In genomic region chr1:221716713-221717490, GRCh38 we compare ENCODE assay signal across 1 cellular context.
TF ChIP-seq lines count a peak whose summit lies in the region.

No MANE protein-coding gene starts in this region.

TF ChIP-seq in K562, 482 proteins besides CTCF, POLR2A, EP300 and RAD21 (continued from another document and continues in another):
- TF ChIP-seq CTCFL (IDR thresholded peaks at IDR 0.05; ENCODE audit: borderline replicate concordance, insufficient read depth, low read depth, low read length, poor library complexity, severe bottlenecking) = no peak
- TF ChIP-seq CTBP1 (IDR thresholded peaks at IDR 0.05; ENCODE audit: borderline replicate concordance) = peak; percentile 44; the same call in 1 of the 2 replicates
- TF ChIP-seq ZNF12 (CRISPR knock-in tag; IDR thresholded peaks at IDR 0.05) = no peak
- TF ChIP-seq TAF15 (IDR thresholded peaks at IDR 0.05; ENCODE audit: low read depth, low read length) = no peak
- TF ChIP-seq NONO (IDR thresholded peaks at IDR 0.05; ENCODE audit: low read depth in 2 of 2, low read length in 1 of 2) = no peak
- peak; percentile 84 for TF ChIP-seq ARID1B (IDR thresholded peaks at IDR 0.05)
- TF ChIP-seq, protein P1, sequence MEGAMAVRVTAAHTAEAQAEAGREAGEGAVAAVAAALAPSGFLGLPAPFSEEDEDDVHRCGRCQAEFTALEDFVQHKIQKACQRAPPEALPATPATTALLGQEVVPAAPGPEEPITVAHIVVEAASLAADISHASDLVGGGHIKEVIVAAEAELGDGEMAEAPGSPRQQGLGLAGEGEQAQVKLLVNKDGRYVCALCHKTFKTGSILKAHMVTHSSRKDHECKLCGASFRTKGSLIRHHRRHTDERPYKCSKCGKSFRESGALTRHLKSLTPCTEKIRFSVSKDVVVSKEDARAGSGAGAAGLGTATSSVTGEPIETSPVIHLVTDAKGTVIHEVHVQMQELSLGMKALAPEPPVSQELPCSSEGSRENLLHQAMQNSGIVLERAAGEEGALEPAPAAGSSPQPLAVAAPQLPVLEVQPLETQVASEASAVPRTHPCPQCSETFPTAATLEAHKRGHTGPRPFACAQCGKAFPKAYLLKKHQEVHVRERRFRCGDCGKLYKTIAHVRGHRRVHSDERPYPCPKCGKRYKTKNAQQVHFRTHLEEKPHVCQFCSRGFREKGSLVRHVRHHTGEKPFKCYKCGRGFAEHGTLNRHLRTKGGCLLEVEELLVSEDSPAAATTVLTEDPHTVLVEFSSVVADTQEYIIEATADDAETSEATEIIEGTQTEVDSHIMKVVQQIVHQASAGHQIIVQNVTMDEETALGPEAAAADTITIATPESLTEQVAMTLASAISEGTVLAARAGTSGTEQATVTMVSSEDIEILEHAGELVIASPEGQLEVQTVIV (CRISPR knock-in tag; IDR thresholded peaks at IDR 0.05; ENCODE audit: borderline replicate concordance) = no peak
- no peak for TF ChIP-seq IFI16 (CRISPR knock-in tag; IDR thresholded peaks at IDR 0.05)
- TF ChIP-seq THAP7 (CRISPR knock-in tag; IDR thresholded peaks at IDR 0.05) = no peak
- no peak for TF ChIP-seq NR3C1 (CRISPR knock-in tag; IDR thresholded peaks at IDR 0.05)
- TF ChIP-seq, protein P2, sequence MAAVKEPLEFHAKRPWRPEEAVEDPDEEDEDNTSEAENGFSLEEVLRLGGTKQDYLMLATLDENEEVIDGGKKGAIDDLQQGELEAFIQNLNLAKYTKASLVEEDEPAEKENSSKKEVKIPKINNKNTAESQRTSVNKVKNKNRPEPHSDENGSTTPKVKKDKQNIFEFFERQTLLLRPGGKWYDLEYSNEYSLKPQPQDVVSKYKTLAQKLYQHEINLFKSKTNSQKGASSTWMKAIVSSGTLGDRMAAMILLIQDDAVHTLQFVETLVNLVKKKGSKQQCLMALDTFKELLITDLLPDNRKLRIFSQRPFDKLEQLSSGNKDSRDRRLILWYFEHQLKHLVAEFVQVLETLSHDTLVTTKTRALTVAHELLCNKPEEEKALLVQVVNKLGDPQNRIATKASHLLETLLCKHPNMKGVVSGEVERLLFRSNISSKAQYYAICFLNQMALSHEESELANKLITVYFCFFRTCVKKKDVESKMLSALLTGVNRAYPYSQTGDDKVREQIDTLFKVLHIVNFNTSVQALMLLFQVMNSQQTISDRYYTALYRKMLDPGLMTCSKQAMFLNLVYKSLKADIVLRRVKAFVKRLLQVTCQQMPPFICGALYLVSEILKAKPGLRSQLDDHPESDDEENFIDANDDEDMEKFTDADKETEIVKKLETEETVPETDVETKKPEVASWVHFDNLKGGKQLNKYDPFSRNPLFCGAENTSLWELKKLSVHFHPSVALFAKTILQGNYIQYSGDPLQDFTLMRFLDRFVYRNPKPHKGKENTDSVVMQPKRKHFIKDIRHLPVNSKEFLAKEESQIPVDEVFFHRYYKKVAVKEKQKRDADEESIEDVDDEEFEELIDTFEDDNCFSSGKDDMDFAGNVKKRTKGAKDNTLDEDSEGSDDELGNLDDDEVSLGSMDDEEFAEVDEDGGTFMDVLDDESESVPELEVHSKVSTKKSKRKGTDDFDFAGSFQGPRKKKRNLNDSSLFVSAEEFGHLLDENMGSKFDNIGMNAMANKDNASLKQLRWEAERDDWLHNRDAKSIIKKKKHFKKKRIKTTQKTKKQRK (IDR thresholded peaks at IDR 0.05; ENCODE audit: borderline replicate concordance, low read depth, low read length) = no peak
- no peak for TF ChIP-seq SRSF3 (IDR thresholded peaks at IDR 0.05; ENCODE audit: insufficient read depth, low read length)
- TF ChIP-seq SFPQ (IDR thresholded peaks at IDR 0.05; ENCODE audit: low read depth, low read length) = no peak
- TF ChIP-seq FOXO4 (CRISPR knock-in tag; IDR thresholded peaks at IDR 0.05) = no peak
- no peak for TF ChIP-seq ZNF347 (CRISPR knock-in tag; IDR thresholded peaks at IDR 0.05; ENCODE audit: low read depth)
- TF ChIP-seq CREB1 (IDR thresholded peaks at IDR 0.05) = no peak
- TF ChIP-seq CREB1 (CRISPR knock-in tag; IDR thresholded peaks at IDR 0.05) = peak; percentile 41; the same call in 1 of the 2 replicates
- TF ChIP-seq ZNF586 (CRISPR knock-in tag; conservative IDR thresholded peaks at IDR 0.05) = no peak
- no peak for TF ChIP-seq STAG1 (CRISPR knock-in tag; IDR thresholded peaks at IDR 0.05; ENCODE audit: borderline replicate concordance)
- TF ChIP-seq CREM (IDR thresholded peaks at IDR 0.05; ENCODE audit: low read depth) = 0 out of 2 replicates have a peak, but pooled peaks have one; percentile 59
- peak; percentile 56; the same call in 1 of the 2 replicates for TF ChIP-seq NCOA1 (IDR thresholded peaks at IDR 0.05; ENCODE audit: low read depth)
- no peak for TF ChIP-seq CREBBP (IDR thresholded peaks at IDR 0.05; ENCODE audit: low read depth, low read length)
- no peak for TF ChIP-seq AFF4 (CRISPR knock-in tag; IDR thresholded peaks at IDR 0.05)
- no peak for TF ChIP-seq ZNF512 (tag; IDR thresholded peaks at IDR 0.05)
- no peak for TF ChIP-seq PCBP2 (IDR thresholded peaks at IDR 0.05; ENCODE audit: low read depth, low read length, poor library complexity, severe bottlenecking)
- no peak for TF ChIP-seq ZNF778 (CRISPR knock-in tag; IDR thresholded peaks at IDR 0.05)
- TF ChIP-seq SMAD2 (IDR thresholded peaks at IDR 0.05; ENCODE audit: low read depth, low read length) = no peak
- 0 out of 2 replicates have a peak, but pooled peaks have one; percentile 25 for TF ChIP-seq E2F3 (CRISPR knock-in tag; IDR thresholded peaks at IDR 0.05)
- no peak for TF ChIP-seq ZC3H11A (IDR thresholded peaks at IDR 0.05; ENCODE audit: low read depth, low read length)
- TF ChIP-seq, protein P3, sequence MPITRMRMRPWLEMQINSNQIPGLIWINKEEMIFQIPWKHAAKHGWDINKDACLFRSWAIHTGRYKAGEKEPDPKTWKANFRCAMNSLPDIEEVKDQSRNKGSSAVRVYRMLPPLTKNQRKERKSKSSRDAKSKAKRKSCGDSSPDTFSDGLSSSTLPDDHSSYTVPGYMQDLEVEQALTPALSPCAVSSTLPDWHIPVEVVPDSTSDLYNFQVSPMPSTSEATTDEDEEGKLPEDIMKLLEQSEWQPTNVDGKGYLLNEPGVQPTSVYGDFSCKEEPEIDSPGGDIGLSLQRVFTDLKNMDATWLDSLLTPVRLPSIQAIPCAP (CRISPR knock-in tag; IDR thresholded peaks at IDR 0.05; ENCODE audit: borderline replicate concordance) = no peak
- TF ChIP-seq ELK3 (CRISPR knock-in tag; IDR thresholded peaks at IDR 0.05) = no peak
- no peak for TF ChIP-seq FOXK1 (CRISPR knock-in tag; IDR thresholded peaks at IDR 0.05; ENCODE audit: borderline replicate concordance)
- TF ChIP-seq E2F1 (CRISPR knock-in tag; IDR thresholded peaks at IDR 0.05) = no peak
- TF ChIP-seq ZFP36 (IDR thresholded peaks at IDR 0.05; ENCODE audit: low read depth, low read length, partially characterized antibody) = no peak
- no peak for TF ChIP-seq HDAC3 (IDR thresholded peaks at IDR 0.05; ENCODE audit: borderline replicate concordance, partially characterized antibody)
- TF ChIP-seq SRSF9 (IDR thresholded peaks at IDR 0.05; ENCODE audit: borderline replicate concordance, low read depth, low read length) = no peak
